Comparison of ENCODE assay signal across 9 cellular contexts in genomic region chr9:22208846-22209585, GRCh38.
A peak's percentile ranks its signal among the peaks of the same experiment; 100 is the strongest.
DNase-seq lines count a peak whose midpoint lies in the region; ATAC-seq and TF ChIP-seq lines count a peak whose summit lies in the region.
"Had no signal": no experiment of that assay in that cellular context is flagged by ENCODE, and none has a peak within 500 bp of the region (broad histone marks: within the 10 kb centered on the region; RNA-seq: fewer than 3 reads in every experiment).

No MANE protein-coding gene starts in this region.

- H3K4me1 Mint-ChIP-seq in activated B cell treated with CpG ODN at 0.5 μM for 24 hours, result peaks cover 46% of the 10 kb centered on the region

- H3K4me3 Mint-ChIP-seq in activated B cell treated with CpG ODN at 0.5 μM for 24 hours, result peak overlapping the region; percentile 63

- in situ Hi-C loops in Caki2 (cut with HindIII; ENCODE audit: low pct_unique_long_range_greater_than_20kb, low sequenced_read_pairs), result no loop called here

- H3K9me3 Mint-ChIP-seq in activated B cell treated with CpG ODN at 0.5 μM for 24 hours, result no peaks in the 10 kb centered on the region

- peak overlapping the region; percentile 75 for H3K27ac Mint-ChIP-seq in activated B cell treated with CpG ODN at 0.5 μM for 24 hours

- CTCF ChIA-PET in activated B cell treated with CpG ODN at 0.5 μM for 24 hours (lab: Charles Lee), result no interaction called here

- H3K4me3 ChIP-seq in left lung (no peak overlapping the region), left ventricle myocardium inferior (no peak overlapping the region)

- no peaks in the 10 kb centered on the region for H3K36me3 Mint-ChIP-seq in activated B cell treated with CpG ODN at 0.5 μM for 24 hours (ENCODE audit: low read depth)

- H3K27ac ChIP-seq in left lung, result no peak overlapping the region
- H3K27ac ChIP-seq in left ventricle myocardium inferior (replicated peaks), result no peak overlapping the region
- H3K27ac ChIP-seq: neutrophil had no signal

- POLR2A ChIA-PET in activated B cell treated with CpG ODN at 0.5 μM for 24 hours (lab: Charles Lee), result no interaction called here

- ATAC-seq in HG02852 (IDR thresholded peaks at IDR 0.05; ENCODE audit: unreplicated experiment) (peak; percentile 48), activated B cell treated with CpG ODN at 0.5 μM for 24 hours (ENCODE audit: low read depth) (peak; percentile 60), left lung (no peak)

- DNase-seq in Caki2 (ENCODE audit: low read depth) (peak; percentile 57), activated B cell treated with CpG ODN at 0.5 μM for 24 hours (no peak), foreskin melanocyte (peak; percentile 61), left lung (no peak), NCI-H146 (lab: John Stamatoyannopoulos, UW) (no peak), left ventricle myocardium inferior (no peak), NCI-H2196 (lab: John Stamatoyannopoulos, UW; ENCODE audit: unreplicated experiment) (no peak)

- H3K4me1 ChIP-seq in left lung (peaks cover 9 to 20% of the 10 kb centered on the region in 2 donors), left ventricle myocardium inferior (peaks cover 17% of the 10 kb centered on the region)

- H3K27me3 Mint-ChIP-seq in activated B cell treated with CpG ODN at 0.5 μM for 24 hours, result no peaks in the 10 kb centered on the region

- H3K36me3 ChIP-seq in left lung, result no peaks in the 10 kb centered on the region
- H3K36me3 ChIP-seq in left ventricle myocardium inferior, result no peaks in the 10 kb centered on the region
- H3K36me3 ChIP-seq: neutrophil had no signal

- no peak for TF ChIP-seq CTCF in activated B cell treated with CpG ODN at 0.5 μM for 24 hours (IDR thresholded peaks at IDR 0.05)
- TF ChIP-seq CTCF in left lung (IDR thresholded peaks at IDR 0.05), result no peak
- no peak for TF ChIP-seq CTCF in left ventricle myocardium inferior (IDR thresholded peaks at IDR 0.05; ENCODE audit: borderline replicate concordance)

- intact Hi-C loops in activated B cell treated with CpG ODN at 0.5 μM for 24 hours (cut with micrococcal nuclease), result loop anchor here (10.0 kb wide), 1 partner anchor 824 kb away; the partner anchor contains the start of gene IFNA2
- intact Hi-C loops in left lung (cut with DNase I), result no loop called here
- intact Hi-C loops in left ventricle myocardium inferior (cut with micrococcal nuclease), result no loop called here

- H3K27me3 ChIP-seq in left lung, result no peaks in the 10 kb centered on the region
- H3K27me3 ChIP-seq in left ventricle myocardium inferior (ENCODE audit: low read depth), result no peaks in the 10 kb centered on the region

- H3K9me3 ChIP-seq in left lung, result no peaks in the 10 kb centered on the region
- no peaks in the 10 kb centered on the region for H3K9me3 ChIP-seq in left ventricle myocardium inferior (replicated peaks)
- H3K9me3 ChIP-seq: neutrophil had no signal

Comparison
In these comparisons a context has a peak if more than half of its experiments do, and no peak if none do; other contexts are left out.
1. DNase-seq: peak in Caki2 (single experiment) and foreskin melanocyte (single experiment); none in activated B cell treated with CpG ODN at 0.5 μM for 24 hours (single experiment), left lung (0 of 2), NCI-H146 (single experiment), left ventricle myocardium inferior (single experiment) and NCI-H2196 (single experiment).